ENCODE assay signal across 33 cellular contexts in genomic region chr2:9397201-9397600, GRCh38.
"Had no signal": no experiment of that assay in that cellular context is flagged by ENCODE, and none has a peak within 500 bp of the region (broad histone marks: within the 10 kb centered on the region; RNA-seq: fewer than 3 reads in every experiment).

No MANE protein-coding gene starts in this region.

- ATAC-seq: activated naive CD4-positive, alpha-beta T cell treated with anti-CD3 and anti-CD28 coated beads, Interleukin-2, amount 50 U/mL, for 72 hours; activated naive CD8-positive, alpha-beta T cell treated with anti-CD3 and anti-CD28 coated beads, Interleukin-2, amount 50 U/mL, for 24 hours; activated T-cell treated with anti-CD3 and anti-CD28 coated beads, Interleukin-2, amount 50 U/mL, for 4 hours; body of pancreas; Panc1; SK-N-SH treated with all-trans-retinoic acid at 6 μM for 48 hours; WTC11 had no signal

- H3K9me3 Mint-ChIP-seq: activated CD4-positive, alpha-beta T cell treated with anti-CD3 and anti-CD28 coated beads, Interleukin-2, amount 10 ng/mL, durations not matched to agents 24 days and 14 days; activated naive CD4-positive, alpha-beta T cell treated with anti-CD3 and anti-CD28 coated beads, Interleukin-2, amount 50 U/mL, for 72 hours; activated naive CD8-positive, alpha-beta T cell treated with anti-CD3 and anti-CD28 coated beads, Interleukin-2, amount 50 U/mL, for 24 hours; activated T-cell treated with anti-CD3 and anti-CD28 coated beads, Interleukin-2, amount 50 U/mL, for 4 hours; T-helper 1 cell treated with Interleukin-12 subunit alpha and Interleukin-12 subunit beta and Interleukin-4 antibody, amounts not matched to agents 30 μg/mL and 1 μg/mL, for 36 hours; WTC11 had no signal

- H3K9ac ChIP-seq: KMS-11 had no signal

- H3K36me3 Mint-ChIP-seq: activated naive CD4-positive, alpha-beta T cell treated with anti-CD3 and anti-CD28 coated beads, Interleukin-2, amount 50 U/mL, for 72 hours had no signal

- H3K27ac ChIP-seq: ascending aorta, body of pancreas, KMS-11, SJSA1 had no signal

- DNase-seq: activated CD4-positive, alpha-beta T cell treated with anti-CD3 and anti-CD28 coated beads for 1 hour; activated CD4-positive, alpha-beta T cell treated with anti-CD3 and anti-CD28 coated beads, Interleukin-2, amount 10 ng/mL, durations not matched to agents 24 days and 14 days; activated CD4-positive, alpha-beta T cell treated with anti-CD3 and anti-CD28 coated beads, Interleukin-2, amount 50 U/mL, for 48 hours; activated CD8-positive, alpha-beta memory T cell treated with anti-CD3 and anti-CD28 coated beads for 24 hours; activated effector memory CD4-positive, alpha-beta T cell treated with anti-CD3 and anti-CD28 coated beads, Interleukin-2, amount 50 U/mL, for 16 hours; activated naive CD4-positive, alpha-beta T cell treated with Interleukin-2 at 50 U/mL for 16 hours; activated naive CD8-positive, alpha-beta T cell treated with anti-CD3 and anti-CD28 coated beads, Interleukin-2, amount 50 U/mL, for 24 hours; activated T-cell treated with anti-CD3 and anti-CD28 coated beads, Interleukin-2, amount 50 U/mL, for 4 hours; amniotic stem cell; body of pancreas; MG63; MV-4-11; NCI-H1092 treated with DMSO at 0.1 percent for 48 hours; NCI-H1417 treated with DMSO at 0.1 percent for 48 hours; NCI-H1694; NCI-H2029; NCI-H2107; NCI-H2171 treated with DMSO at 0.1 percent for 48 hours; NCI-H226; NCI-H510A; NCI-H526 treated with DMSO at 0.1 percent for 48 hours; NK-92 treated with Interleukin-12 subunit alpha and Interleukin-12 subunit beta, amount 100 ng/mL, for 24 hours; OCI-M1; Right ventricle myocardium superior; RPMI8226 had no signal

- H3K4me2 ChIP-seq: KMS-11 had no signal

- H3K4me3 Mint-ChIP-seq: activated CD4-positive, alpha-beta T cell treated with anti-CD3 and anti-CD28 coated beads, Interleukin-2, amount 10 ng/mL, durations not matched to agents 24 days and 14 days; activated naive CD8-positive, alpha-beta T cell treated with anti-CD3 and anti-CD28 coated beads, Interleukin-2, amount 50 U/mL, for 24 hours; activated T-cell treated with anti-CD3 and anti-CD28 coated beads, Interleukin-2, amount 50 U/mL, for 4 hours; T-helper 1 cell treated with Interleukin-12 subunit alpha and Interleukin-12 subunit beta and Interleukin-4 antibody, amounts not matched to agents 30 μg/mL and 1 μg/mL, for 36 hours; WTC11 had no signal

- H3K4me1 ChIP-seq: ascending aorta, body of pancreas, SJSA1 had no signal

- H3K27ac Mint-ChIP-seq: activated CD4-positive, alpha-beta T cell treated with anti-CD3 and anti-CD28 coated beads, Interleukin-2, amount 10 ng/mL, durations not matched to agents 24 days and 14 days; activated naive CD4-positive, alpha-beta T cell treated with anti-CD3 and anti-CD28 coated beads, Interleukin-2, amount 50 U/mL, for 72 hours; activated naive CD8-positive, alpha-beta T cell treated with anti-CD3 and anti-CD28 coated beads, Interleukin-2, amount 50 U/mL, for 24 hours; T-helper 1 cell treated with Interleukin-12 subunit alpha and Interleukin-12 subunit beta and Interleukin-4 antibody, amounts not matched to agents 30 μg/mL and 1 μg/mL, for 36 hours; WTC11 had no signal

- H3K9me3 ChIP-seq: ascending aorta, body of pancreas, MG63, SJSA1 had no signal

- H3K4me3 ChIP-seq: ascending aorta, body of pancreas, MG63, SJSA1 had no signal

- H3K4me1 Mint-ChIP-seq: activated naive CD8-positive, alpha-beta T cell treated with anti-CD3 and anti-CD28 coated beads, Interleukin-2, amount 50 U/mL, for 24 hours had no signal

- H3K27me3 Mint-ChIP-seq: activated CD4-positive, alpha-beta T cell treated with anti-CD3 and anti-CD28 coated beads, Interleukin-2, amount 10 ng/mL, durations not matched to agents 24 days and 14 days; activated naive CD8-positive, alpha-beta T cell treated with anti-CD3 and anti-CD28 coated beads, Interleukin-2, amount 50 U/mL, for 24 hours had no signal

- H3K27me3 ChIP-seq: ascending aorta, body of pancreas, MG63, SJSA1 had no signal
